29 cellular contexts compared by ENCODE assay signal in the genomic region with DNA sequence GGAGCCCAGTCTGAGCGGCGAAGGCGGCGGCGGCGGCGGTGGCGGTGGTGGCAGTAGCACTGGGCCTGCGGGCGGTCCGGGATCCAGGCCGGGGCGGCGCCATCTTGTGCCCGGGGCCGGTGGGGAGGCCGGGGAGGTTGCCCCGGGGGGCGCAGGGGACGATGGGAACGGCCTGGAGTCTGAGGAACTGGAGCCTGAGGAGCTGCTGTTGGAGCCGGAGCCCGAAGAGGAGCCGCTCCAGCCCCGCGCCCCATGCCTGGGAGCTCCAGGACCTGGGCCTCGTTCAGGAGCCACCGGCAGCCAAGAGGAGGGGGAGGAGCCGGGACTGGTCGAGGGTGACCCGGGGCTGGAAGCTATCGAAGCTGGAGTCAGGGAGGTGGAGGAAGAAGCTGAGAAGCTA.
"Had no signal": no experiment of that assay in that cellular context is flagged by ENCODE, and none has a peak within 500 bp of the region (broad histone marks: within the 10 kb centered on the region; RNA-seq: fewer than 3 reads in every experiment).

No MANE protein-coding gene starts in this region.

- H3K4me1 Mint-ChIP-seq: naive thymus-derived CD8-positive, alpha-beta T cell; nephron; neural progenitor cell; stimulated activated naive CD8-positive, alpha-beta T cell treated with anti-CD3 and anti-CD28 coated beads, Interleukin-15, amount 100 ng/mL, for 72 hours had no signal

- DNase-seq: naive B cell; naive thymus-derived CD8-positive, alpha-beta T cell; occipital lobe; ovary; psoas muscle; right lobe of liver; sigmoid colon; small intestine; stimulated activated CD4-positive, alpha-beta T cell treated with anti-CD3 and anti-CD28 coated beads, Interleukin-15, amount 100 ng/mL, for 24 hours; stimulated activated CD4-positive, alpha-beta T cell treated with anti-CD3 and anti-CD28 coated beads, Interleukin-2, amount 100 ng/mL, for 24 hours; stimulated activated CD4-positive, alpha-beta T cell treated with anti-CD3 and anti-CD28 coated beads, Interleukin-2, amount 100 ng/mL, for 48 hours; stimulated activated CD4-positive, alpha-beta T cell treated with anti-CD3 and anti-CD28 coated beads, Interleukin-4, amount 100 ng/mL, for 4 hours; stimulated activated CD8-positive, alpha-beta memory T cell treated with anti-CD3 and anti-CD28 coated beads, Interleukin-4, amount 100 ng/mL, for 48 hours; stimulated activated naive CD4-positive, alpha-beta T cell; stimulated activated naive CD8-positive, alpha-beta T cell treated with anti-CD3 and anti-CD28 coated beads, Interleukin-15, amount 100 ng/mL, for 72 hours; stimulated activated naive CD8-positive, alpha-beta T cell treated with anti-CD3 and anti-CD28 coated beads, Interleukin-15, Interleukin-2, amounts not matched to agents 100 U/mL and 50 U/mL, for 24 hours; substantia nigra; thyroid gland; trophoblast cell had no signal

- H3K4me3 ChIP-seq: neural progenitor cell, ovary, psoas muscle, right lobe of liver, sigmoid colon, suprapubic skin, thoracic aorta, thyroid gland, tibial nerve, upper lobe of left lung, vagina had no signal

- H3K27me3 Mint-ChIP-seq: naive B cell; naive thymus-derived CD8-positive, alpha-beta T cell; progenitor cell of endocrine pancreas; stimulated activated naive CD8-positive, alpha-beta T cell treated with anti-CD3 and anti-CD28 coated beads, Interleukin-15, amount 100 ng/mL, for 72 hours had no signal

- H3K4me2 ChIP-seq: neural progenitor cell had no signal

- H3K27ac Mint-ChIP-seq: naive B cell, nephron, neural progenitor cell had no signal

- H3K27me3 ChIP-seq: neural progenitor cell, ovary, right lobe of liver, sigmoid colon, suprapubic skin, thyroid gland, tibial nerve, upper lobe of left lung, vagina had no signal

- H3K4me3 Mint-ChIP-seq: nephron; neural progenitor cell; stimulated activated naive CD8-positive, alpha-beta T cell treated with anti-CD3 and anti-CD28 coated beads, Interleukin-15, amount 100 ng/mL, for 72 hours had no signal

- H3K36me3 ChIP-seq: neural progenitor cell, ovary had no signal

- H3K9me3 ChIP-seq: right lobe of liver, suprapubic skin, thyroid gland had no signal

- H3K27ac ChIP-seq: neural progenitor cell, ovary, parathyroid adenoma, psoas muscle, right lobe of liver, sigmoid colon, suprapubic skin, thoracic aorta, thyroid gland, tibial nerve, upper lobe of left lung, vagina had no signal

- H3K4me1 ChIP-seq: neural progenitor cell, parathyroid adenoma, psoas muscle, right lobe of liver, sigmoid colon, suprapubic skin, thyroid gland, tibial nerve, upper lobe of left lung, vagina had no signal

- FAIRE-seq: small intestine, urothelium cell line had no signal

- H2AFZ ChIP-seq: neural progenitor cell, parathyroid adenoma had no signal

- H3K9ac ChIP-seq: neural progenitor cell, parathyroid adenoma had no signal

- H3K79me2 ChIP-seq: parathyroid adenoma had no signal

- ATAC-seq: naive thymus-derived CD8-positive, alpha-beta T cell; psoas muscle; right lobe of liver; stimulated activated naive CD8-positive, alpha-beta T cell treated with anti-CD3 and anti-CD28 coated beads, Interleukin-15, amount 100 ng/mL, for 72 hours; stimulated activated naive CD8-positive, alpha-beta T cell treated with anti-CD3 and anti-CD28 coated beads, Interleukin-15, Interleukin-2, amounts not matched to agents 100 U/mL and 50 U/mL, for 24 hours had no signal
